ENCODE assay signal across 17 cellular contexts in the genomic region with DNA sequence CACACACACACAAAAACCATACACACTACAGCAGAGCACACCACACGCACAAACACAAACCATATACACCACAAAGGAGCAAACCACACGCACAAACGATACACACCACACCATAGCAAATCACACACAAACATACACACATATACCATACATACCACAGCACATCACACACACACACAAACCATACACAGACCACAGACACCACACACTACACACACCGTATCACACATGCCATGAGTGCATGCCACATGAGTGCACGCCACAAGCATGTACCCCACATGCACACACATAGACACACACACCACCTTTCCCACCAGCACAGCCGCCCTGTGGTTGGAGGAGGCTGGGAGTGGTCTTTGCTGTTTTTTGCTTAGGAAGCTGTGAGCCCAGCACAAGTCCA.
DNase-seq lines count a peak whose midpoint lies in the region; ATAC-seq and TF ChIP-seq lines count a peak whose summit lies in the region.
"Had no signal": no experiment of that assay in that cellular context is flagged by ENCODE, and none has a peak within 500 bp of the region (broad histone marks: within the 10 kb centered on the region; RNA-seq: fewer than 3 reads in every experiment).

No MANE protein-coding gene starts in this region.

- H3K27ac ChIP-seq in IMR-90 (ENCODE audit: insufficient read depth, low read length) (no peak overlapping the region), WERI-Rb-1 (peak overlapping the region; percentile 59), neural cell (ENCODE audit: low read length) (peak overlapping the region; percentile 75), spleen (no peak overlapping the region), H9 (ENCODE audit: insufficient read length, low read depth, low read length) (no peak overlapping the region)
- H3K27ac ChIP-seq: BLaER1, HL-60 had no signal

- DNase-seq in IMR-90 (no peak), WERI-Rb-1 (no peak), spleen (peak; percentile 55), DMS 273 treated with DMSO at 0.1 percent for 48 hours (lab: John Stamatoyannopoulos, UW) (no peak), H9 (no peak), occipital lobe (lab: John Stamatoyannopoulos, UW) (no peak)
- DNase-seq: 8988T; CD4-positive, alpha-beta memory T cell; GF-D8; GOT3 had no signal

- H3K36me3 ChIP-seq in IMR-90 (ENCODE audit: control insufficient read depth, insufficient read depth, low read length) (no peaks in the 10 kb centered on the region), WERI-Rb-1 (no peaks in the 10 kb centered on the region), neural cell (ENCODE audit: insufficient read depth, low read length) (no peaks in the 10 kb centered on the region), spleen (no peaks in the 10 kb centered on the region)
- H3K36me3 ChIP-seq: BLaER1, HAP-1 had no signal

- POLR2A ChIA-PET in IMR-90 (lab: Charles Lee; ENCODE audit: unreplicated experiment) = no interaction called here

- dilution Hi-C loops in IMR-90 (cut with HindIII; ENCODE audit: low sequenced_read_pairs, unreplicated experiment) = no loop called here

- H4K20me1 ChIP-seq in IMR-90 (ENCODE audit: insufficient read depth, low read length) = no peaks in the 10 kb centered on the region
- no peaks in the 10 kb centered on the region for H4K20me1 ChIP-seq in neural cell (ENCODE audit: insufficient read depth)
- no peaks in the 10 kb centered on the region for H4K20me1 ChIP-seq in H9 (ENCODE audit: control insufficient read depth, insufficient read depth, insufficient read length)
- H4K20me1 ChIP-seq: BLaER1 had no signal

- no peaks in the 10 kb centered on the region for H3K79me1 ChIP-seq in IMR-90 (ENCODE audit: low read depth in 1 of 2, low read length in 2 of 2)
- H3K79me1 ChIP-seq in H9 (ENCODE audit: insufficient read depth, low read depth, low read length, poor library complexity, severe bottlenecking) = no peaks in the 10 kb centered on the region

- TF ChIP-seq CTCF in IMR-90 (conservative IDR thresholded peaks at IDR 0.05; ENCODE audit: low read depth, low read length) (no peak), WERI-Rb-1 (IDR thresholded peaks at IDR 0.05; ENCODE audit: low read depth, low read length) (no peak), neural cell (IDR thresholded peaks at IDR 0.05; ENCODE audit: poor library complexity, severe bottlenecking) (no peak), spleen (IDR thresholded peaks at IDR 0.05 in 8 of 11, conservative IDR thresholded peaks at IDR 0.05 in 3 of 11) (no peak), H9 (conservative IDR thresholded peaks at IDR 0.05) (no peak)

- no peaks in the 10 kb centered on the region for H3K36me3 Mint-ChIP-seq in H9 (ENCODE audit: insufficient read depth in 1 of 3, low read depth in 3 of 3)
- H3K36me3 Mint-ChIP-seq: CD14-positive monocyte; CD4-positive, alpha-beta memory T cell; IgD-negative memory B cell had no signal

- no peak for TF ChIP-seq RAD21 in IMR-90 (IDR thresholded peaks at IDR 0.05; ENCODE audit: low read length)
- TF ChIP-seq RAD21 in neural cell (conservative IDR thresholded peaks at IDR 0.05) = no peak

- no peak overlapping the region for H2AK9ac ChIP-seq in IMR-90 (replicated peaks; ENCODE audit: low read depth, low read length, poor library complexity)

- no peak overlapping the region for H3T11ph ChIP-seq in H9 (ENCODE audit: low read length)

- H2AK5ac ChIP-seq in IMR-90 (ENCODE audit: low read depth, low read length) (no peak overlapping the region), H9 (ENCODE audit: insufficient read length, low read length) (no peak overlapping the region)

- H3K9ac ChIP-seq in IMR-90 (ENCODE audit: low read depth, low read length) = no peak overlapping the region
- peak overlapping the region; percentile 59 for H3K9ac ChIP-seq in neural cell (ENCODE audit: low read length)
- no peak overlapping the region for H3K9ac ChIP-seq in H9 (ENCODE audit: extremely low read depth, insufficient read length, low read length)
- H3K9ac ChIP-seq: BLaER1 had no signal

- intact Hi-C loops in IMR-90 (cut with micrococcal nuclease) = no loop called here
- intact Hi-C loops in spleen (cut with DNase I; ENCODE audit: low total_unique reads) = no loop called here

- TF ChIP-seq POLR2A in IMR-90 (IDR thresholded peaks at IDR 0.05; ENCODE audit: low read depth, low read length) (no peak), spleen (IDR thresholded peaks at IDR 0.05) (no peak)

- H3K18ac ChIP-seq in IMR-90 (ENCODE audit: low read depth, low read length) (no peak overlapping the region), H9 (ENCODE audit: insufficient read length, low read depth, low read length) (no peak overlapping the region)

- H3K4me2 ChIP-seq in IMR-90 (ENCODE audit: low read depth, low read length) (no peak overlapping the region), neural cell (ENCODE audit: low read length) (no peak overlapping the region), H9 (ENCODE audit: insufficient read depth, insufficient read length, low read length) (no peak overlapping the region)

- H3K27me3 Mint-ChIP-seq in H9 (ENCODE audit: low read depth) = no peaks in the 10 kb centered on the region; the same call in 1 of the 2 replicates
- H3K27me3 Mint-ChIP-seq: CD4-positive, alpha-beta memory T cell; IgD-negative memory B cell had no signal

- H3K27me3 ChIP-seq in IMR-90 (ENCODE audit: control insufficient read depth, insufficient read depth, low read length) (no peaks in the 10 kb centered on the region), WERI-Rb-1 (ENCODE audit: insufficient read depth, low read depth, severe bottlenecking) (no peaks in the 10 kb centered on the region), neural cell (ENCODE audit: insufficient read depth, low read depth, low read length) (no peaks in the 10 kb centered on the region), spleen (replicated peaks in 1 of 7) (peaks cover 0 to 9% (median 0%) of the 10 kb centered on the region in 7 donors), H9 (ENCODE audit: insufficient read depth, low read length) (no peaks in the 10 kb centered on the region)
- H3K27me3 ChIP-seq: BLaER1 had no signal

- H2AFZ ChIP-seq in IMR-90 (replicated peaks; ENCODE audit: low read length, poor library complexity) (no peak overlapping the region), neural cell (ENCODE audit: low read depth, low read length) (peak overlapping the region; percentile 38), H9 (ENCODE audit: low read length) (no peak overlapping the region)

- no peak overlapping the region for H4K91ac ChIP-seq in IMR-90 (ENCODE audit: insufficient read depth, low read depth, low read length)
- H4K91ac ChIP-seq in H9 (ENCODE audit: insufficient read length, low read depth, low read length) = no peak overlapping the region

- H2BK20ac ChIP-seq in IMR-90 (ENCODE audit: low read depth, low read length) (no peak overlapping the region), H9 (ENCODE audit: low read depth, low read length, poor library complexity, severe bottlenecking) (no peak overlapping the region)

- CTCF ChIA-PET in IMR-90 (lab: Yijun Ruan, JAX) = no interaction called here

- no peaks in the 10 kb centered on the region for H3K9me3 Mint-ChIP-seq in H9
- H3K9me3 Mint-ChIP-seq: CD4-positive, alpha-beta memory T cell; IgD-negative memory B cell had no signal

- H3K9me1 ChIP-seq in IMR-90 (ENCODE audit: insufficient read depth, low read length) = no peaks in the 10 kb centered on the region

- H4K5ac ChIP-seq in IMR-90 (ENCODE audit: low read depth, low read length) (no peak overlapping the region), H9 (ENCODE audit: insufficient read length, low read depth, low read length) (no peak overlapping the region)

- H3K9me3 ChIP-seq in IMR-90 (ENCODE audit: control insufficient read depth, insufficient read depth, low read length) (peaks cover 64% of the 10 kb centered on the region), WERI-Rb-1 (ENCODE audit: severe bottlenecking) (no peaks in the 10 kb centered on the region), neural cell (ENCODE audit: low read length) (no peaks in the 10 kb centered on the region), spleen (no peaks in the 10 kb centered on the region), H9 (ENCODE audit: control insufficient read depth, low read depth, low read length) (no peaks in the 10 kb centered on the region)
- H3K9me3 ChIP-seq: BLaER1, HAP-1 had no signal

- H4K8ac ChIP-seq in IMR-90 (ENCODE audit: low read depth in 2 of 2, low read length in 2 of 2) = no peak overlapping the region
- H4K8ac ChIP-seq in H9 (replicated peaks; ENCODE audit: insufficient read length, low read depth, low read length) = no peak overlapping the region

- no peak overlapping the region for H3K23ac ChIP-seq in IMR-90 (ENCODE audit: low read depth, low read length)
- H3K23ac ChIP-seq in H9 (ENCODE audit: insufficient read length, low read depth, low read length) = no peak overlapping the region

- H3K4me1 Mint-ChIP-seq in H9 = peaks cover 13 to 22% of the 10 kb centered on the region in 2 experiments
- H3K4me1 Mint-ChIP-seq: CD14-positive monocyte; CD4-positive, alpha-beta memory T cell had no signal

- no peaks in the 10 kb centered on the region for H3K9me2 ChIP-seq in neural cell (ENCODE audit: insufficient read depth, low read length)

- H3K4me3 ChIP-seq in IMR-90 (ENCODE audit: insufficient read depth, low read depth, low read length) (no peak overlapping the region), WERI-Rb-1 (ENCODE audit: low read depth, low read length) (no peak overlapping the region), neural cell (ENCODE audit: low read length) (no peak overlapping the region), spleen (no peak overlapping the region)
- H3K4me3 ChIP-seq: BLaER1, HAP-1 had no signal

- H3K4me3 Mint-ChIP-seq in H9 = no peak overlapping the region
- H3K4me3 Mint-ChIP-seq: CD14-positive monocyte; CD4-positive, alpha-beta memory T cell; IgD-negative memory B cell had no signal

- H3K56ac ChIP-seq in IMR-90 (ENCODE audit: extremely low read depth, insufficient read depth, low read length) (no peak overlapping the region), H9 (ENCODE audit: insufficient read length, low read depth, low read length) (no peak overlapping the region)

- no peak for ATAC-seq in IMR-90 (ENCODE audit: low read depth)
- ATAC-seq in HG03025 (IDR thresholded peaks at IDR 0.05; ENCODE audit: low FRiP score, unreplicated experiment) = no peak

- H3K79me2 ChIP-seq in neural cell (replicated peaks; ENCODE audit: insufficient read depth, low read length) = no peaks in the 10 kb centered on the region
- H3K79me2 ChIP-seq in H9 (ENCODE audit: insufficient read depth, low read length) = no peaks in the 10 kb centered on the region

- H3K23me2 ChIP-seq in H9 (ENCODE audit: insufficient read length, low read depth, low read length, poor library complexity, severe bottlenecking) = no peaks in the 10 kb centered on the region

- H3K4me1 ChIP-seq in IMR-90 (ENCODE audit: control insufficient read depth, insufficient read depth, low read length) = no peaks in the 10 kb centered on the region
- H3K4me1 ChIP-seq in spleen = peaks cover 0 to 11% (median 5%) of the 10 kb centered on the region in 6 donors
- no peaks in the 10 kb centered on the region; the same call in 1 of the 2 replicates for H3K4me1 ChIP-seq in H9 (ENCODE audit: insufficient read depth, low read length)
- H3K4me1 ChIP-seq: HAP-1 had no signal

- H3K14ac ChIP-seq in IMR-90 (replicated peaks; ENCODE audit: low read depth, low read length) (no peak overlapping the region), H9 (ENCODE audit: insufficient read depth, low read length) (no peak overlapping the region)

- H2BK120ac ChIP-seq in IMR-90 (ENCODE audit: low read depth, low read length) (no peak overlapping the region), H9 (ENCODE audit: low read depth, low read length, poor library complexity, severe bottlenecking) (no peak overlapping the region)

- no peak overlapping the region for H2BK15ac ChIP-seq in IMR-90 (ENCODE audit: low read depth, low read length)
- H2BK15ac ChIP-seq in H9 (ENCODE audit: low read depth, low read length) = no peak overlapping the region

- H3K27ac Mint-ChIP-seq in H9 = no peak overlapping the region
- H3K27ac Mint-ChIP-seq: CD14-positive monocyte; CD4-positive, alpha-beta memory T cell; IgD-negative memory B cell had no signal

- 80% methylated on average over 3 of the region's 6 CpGs; no CpG with 5 or more reads in 1 of the 2 experiments for WGBS in IMR-90 (ENCODE audit: extremely low coverage in 2 of 2, insufficient read length in 1 of 2), 2 experiments
- WGBS in spleen, 5 donors = 82 to 95% (median 93%) methylated on average over 6 of the region's 6 CpGs
- 100% methylated on average over 2 of the region's 6 CpGs for WGBS in H9 (ENCODE audit: extremely low coverage, insufficient read length, low lambda C conversion rate)

- no peak for TF ChIP-seq EP300 in neural cell (conservative IDR thresholded peaks at IDR 0.05; ENCODE audit: poor library complexity, severe bottlenecking)

- no peak overlapping the region for H2BK12ac ChIP-seq in H9 (ENCODE audit: insufficient read length, low read depth, low read length)

- in situ Hi-C loops in IMR-90 (cut with MboI; ENCODE audit: low sequenced_read_pairs) = no loop called here

- H2BK5ac ChIP-seq in IMR-90 (ENCODE audit: low read depth, low read length, poor library complexity, severe bottlenecking) = peak overlapping the region; percentile 60
- H2BK5ac ChIP-seq in H9 (ENCODE audit: insufficient read length, low read length) = no peak overlapping the region

- H3K4ac ChIP-seq in IMR-90 (ENCODE audit: low read depth, low read length) (no peak overlapping the region), H9 (ENCODE audit: low read depth, low read length) (no peak overlapping the region)

- no TSS peak for BruUV-seq in IMR-90 (replicated peaks; lab: Mats Ljungman, UMichigan)

- no peaks in the 10 kb centered on the region for H3F3A ChIP-seq in neural cell (ENCODE audit: insufficient read depth, low read length, poor library complexity, severe bottlenecking)

Comparison
In these comparisons a context has a peak if more than half of its experiments do, and no peak if none do; other contexts are left out.
1. H3K27ac ChIP-seq: peak in WERI-Rb-1 (single experiment) and neural cell (single experiment); none in IMR-90 (single experiment), spleen (0 of 8) and H9 (single experiment).